ENCODE assay signal across 15 cellular contexts in genomic region chr1:43766086-43766784, GRCh38. TPM values are rescaled to one million over a fixed set of nuclear protein-coding genes. Genes with fewer than 3 reads are reported as not detected.
DNase-seq lines count a peak whose midpoint lies in the region; ATAC-seq and TF ChIP-seq lines count a peak whose summit lies in the region.
"Had no signal": no experiment of that assay in that cellular context is flagged by ENCODE, and none has a peak within 500 bp of the region (broad histone marks: within the 10 kb centered on the region; RNA-seq: fewer than 3 reads in every experiment).

No MANE protein-coding gene starts in this region.

- H2BK5ac ChIP-seq in trophoblast cell (ENCODE audit: low read depth, low read length, poor library complexity): peak overlapping the region; percentile 76

- no peaks in the 10 kb centered on the region for H3K9me2 ChIP-seq in OCI-LY1 (ENCODE audit: low read depth, low read length)

- peak overlapping the region; percentile 63; the same call in 1 of the 2 replicates for H3K9ac ChIP-seq in HUES48 (ENCODE audit: low read depth, low read length)
- H3K9ac ChIP-seq in OCI-LY1 (ENCODE audit: low read length): no peak overlapping the region; the same call in 1 of the 2 replicates
- H3K9ac ChIP-seq in trophoblast cell (ENCODE audit: low read length): no peak overlapping the region

- H3K4me2 ChIP-seq in OCI-LY1 (ENCODE audit: low read length) (peak overlapping the region; percentile 24; the same call in 1 of the 2 replicates), trophoblast cell (ENCODE audit: low read length) (peak overlapping the region; percentile 47)

- H4K8ac ChIP-seq in trophoblast cell (ENCODE audit: low read depth, low read length): peak overlapping the region; percentile 58

- no peaks in the 10 kb centered on the region for H3K36me3 ChIP-seq in HUES48 (ENCODE audit: control insufficient read depth, insufficient read depth, low read length)
- no peaks in the 10 kb centered on the region for H3K36me3 ChIP-seq in OCI-LY1 (ENCODE audit: insufficient read depth, low read length)
- no peaks in the 10 kb centered on the region for H3K36me3 ChIP-seq in trophoblast cell (ENCODE audit: control insufficient read depth in 1 of 2, insufficient read depth in 2 of 2, low read length in 2 of 2)
- H3K36me3 ChIP-seq: heart right ventricle, right lobe of liver had no signal

- H3K4me3 ChIP-seq in HUES48 (ENCODE audit: low read depth, low read length): peak overlapping the region; percentile 30
- no peak overlapping the region for H3K4me3 ChIP-seq in OCI-LY1 (ENCODE audit: low read depth, low read length, poor library complexity, severe bottlenecking)
- H3K4me3 ChIP-seq in trophoblast cell (ENCODE audit: low read depth, low read length): no peak overlapping the region
- H3K4me3 ChIP-seq: heart right ventricle, right lobe of liver had no signal

- no peak overlapping the region for H3K4me3 Mint-ChIP-seq in activated T-cell treated with anti-CD3 and anti-CD28 coated beads, Interleukin-2, amount 50 U/mL, for 72 hours
- H3K4me3 Mint-ChIP-seq: activated B cell treated with CpG ODN at 0.5 μM for 24 hours; CD4-positive, CD25-positive, alpha-beta regulatory T cell; effector memory CD8-positive, alpha-beta T cell had no signal

- peaks cover 48% of the 10 kb centered on the region for H3K4me1 ChIP-seq in HUES48 (ENCODE audit: control insufficient read depth, insufficient read depth, low read length)
- H3K4me1 ChIP-seq in OCI-LY1 (ENCODE audit: insufficient read depth, low read length, severe bottlenecking): peaks cover 47% of the 10 kb centered on the region
- peaks cover 5 to 6% of the 10 kb centered on the region in 2 experiments for H3K4me1 ChIP-seq in trophoblast cell (ENCODE audit: control insufficient read depth in 1 of 2, insufficient read depth in 2 of 2, low read length in 2 of 2)

- no peak overlapping the region for H3K27ac Mint-ChIP-seq in activated T-cell treated with anti-CD3 and anti-CD28 coated beads, Interleukin-2, amount 50 U/mL, for 72 hours
- H3K27ac Mint-ChIP-seq: activated B cell treated with CpG ODN at 0.5 μM for 24 hours; CD4-positive, CD25-positive, alpha-beta regulatory T cell; effector memory CD8-positive, alpha-beta T cell had no signal

- H3K23ac ChIP-seq in trophoblast cell (ENCODE audit: low read length): no peak overlapping the region

- no CpG with 5 or more reads among the region's 8 CpGs for WGBS in trophoblast cell (ENCODE audit: extremely low coverage, insufficient coverage, insufficient read length)

- H3K9me3 Mint-ChIP-seq in activated T-cell treated with anti-CD3 and anti-CD28 coated beads, Interleukin-2, amount 50 U/mL, for 72 hours: no peaks in the 10 kb centered on the region
- H3K9me3 Mint-ChIP-seq: activated B cell treated with CpG ODN at 0.5 μM for 24 hours; CD4-positive, CD25-positive, alpha-beta regulatory T cell; effector memory CD8-positive, alpha-beta T cell had no signal

- peak overlapping the region; percentile 94 for H3K27ac ChIP-seq in HUES48 (ENCODE audit: low read depth, low read length)
- H3K27ac ChIP-seq in OCI-LY1 (ENCODE audit: low read depth, low read length, poor library complexity, severe bottlenecking): peak overlapping the region; percentile 65
- peak overlapping the region; percentile 76 for H3K27ac ChIP-seq in trophoblast cell (ENCODE audit: low read depth, low read length)
- H3K27ac ChIP-seq: heart right ventricle, right lobe of liver had no signal

- H2AFZ ChIP-seq in OCI-LY1 (ENCODE audit: low read length) (no peak overlapping the region), trophoblast cell (ENCODE audit: insufficient read depth, low read length, poor library complexity) (no peak overlapping the region)

- peak overlapping the region; percentile 18 for H4K12ac ChIP-seq in trophoblast cell (ENCODE audit: low read depth, low read length)

- no peak overlapping the region for H3K18ac ChIP-seq in trophoblast cell (ENCODE audit: low read length)

- no peaks in the 10 kb centered on the region for H4K20me1 ChIP-seq in OCI-LY1 (ENCODE audit: insufficient read depth, low read length)

- H3K27me3 ChIP-seq in HUES48 (ENCODE audit: control insufficient read depth, insufficient read depth, low read length): no peaks in the 10 kb centered on the region
- H3K27me3 ChIP-seq in OCI-LY1 (ENCODE audit: insufficient read depth, low read length): no peaks in the 10 kb centered on the region
- no peaks in the 10 kb centered on the region for H3K27me3 ChIP-seq in trophoblast cell (ENCODE audit: insufficient read depth, low read length)
- H3K27me3 ChIP-seq: heart right ventricle, right lobe of liver had no signal

- H3K79me1 ChIP-seq in trophoblast cell (ENCODE audit: low read length): peaks cover 8% of the 10 kb centered on the region

- DNase-seq in foreskin melanocyte: peak; percentile 63
- DNase-seq in trophoblast cell: no peak
- DNase-seq in GM10266 (ENCODE audit: extremely low spot score): no peak
- no peak for DNase-seq in activated CD4-positive, alpha-beta T cell treated with anti-CD3 and anti-CD28 coated beads for 48 hours
- DNase-seq in activated T-cell treated with anti-CD3 and anti-CD28 coated beads, Interleukin-2, amount 50 U/mL, for 72 hours: no peak
- no peak for DNase-seq in activated CD8-positive, alpha-beta memory T cell treated with anti-CD3 and anti-CD28 coated beads, Interleukin-2, amount 50 U/mL, for 48 hours
- DNase-seq: activated B cell treated with CpG ODN at 0.5 μM for 24 hours; amniotic stem cell; CD4-positive, CD25-positive, alpha-beta regulatory T cell; effector memory CD8-positive, alpha-beta T cell; heart right ventricle; right lobe of liver; Right ventricle myocardium superior had no signal

- no peak overlapping the region for H3K14ac ChIP-seq in trophoblast cell (ENCODE audit: low read length)

- H2BK12ac ChIP-seq in trophoblast cell (ENCODE audit: low read length): no peak overlapping the region

- no peak for ATAC-seq in activated T-cell treated with anti-CD3 and anti-CD28 coated beads, Interleukin-2, amount 50 U/mL, for 72 hours (replicated peaks in 1 of 2)
- ATAC-seq: effector memory CD8-positive, alpha-beta T cell; heart right ventricle; right lobe of liver had no signal

- H3K79me2 ChIP-seq in OCI-LY1 (ENCODE audit: insufficient read depth, low read length): no peaks in the 10 kb centered on the region
- no peaks in the 10 kb centered on the region for H3K79me2 ChIP-seq in trophoblast cell (ENCODE audit: control insufficient read depth, insufficient read depth, low read length, poor library complexity)

- H2AK5ac ChIP-seq in trophoblast cell (ENCODE audit: low read length): no peak overlapping the region

- H3K9me3 ChIP-seq in HUES48 (ENCODE audit: control insufficient read depth, insufficient read depth, low read length): no peaks in the 10 kb centered on the region
- no peaks in the 10 kb centered on the region for H3K9me3 ChIP-seq in OCI-LY1 (ENCODE audit: low read length)
- H3K9me3 ChIP-seq in trophoblast cell (ENCODE audit: insufficient read depth, low read depth, low read length): no peaks in the 10 kb centered on the region
- H3K9me3 ChIP-seq: heart right ventricle, right lobe of liver had no signal

- H4K91ac ChIP-seq in trophoblast cell (ENCODE audit: low read depth, low read length): peak overlapping the region; percentile 35

- no peaks in the 10 kb centered on the region for H3K36me3 Mint-ChIP-seq in activated T-cell treated with anti-CD3 and anti-CD28 coated beads, Interleukin-2, amount 50 U/mL, for 72 hours (ENCODE audit: insufficient read depth in 2 of 2)
- H3K36me3 Mint-ChIP-seq: CD4-positive, CD25-positive, alpha-beta regulatory T cell had no signal

- H3F3A ChIP-seq in OCI-LY1 (ENCODE audit: insufficient read depth, low read length): no peaks in the 10 kb centered on the region

- H3K4me1 Mint-ChIP-seq in activated T-cell treated with anti-CD3 and anti-CD28 coated beads, Interleukin-2, amount 50 U/mL, for 72 hours (ENCODE audit: low read depth): peaks cover 8% of the 10 kb centered on the region

- peak overlapping the region; percentile 69 for H2BK120ac ChIP-seq in trophoblast cell (ENCODE audit: insufficient read depth, low read length, poor library complexity)

- H3K4ac ChIP-seq in trophoblast cell (ENCODE audit: low read depth, low read length): no peak overlapping the region

- no peaks in the 10 kb centered on the region for H3K27me3 Mint-ChIP-seq in activated T-cell treated with anti-CD3 and anti-CD28 coated beads, Interleukin-2, amount 50 U/mL, for 72 hours (ENCODE audit: low read depth)
- H3K27me3 Mint-ChIP-seq: activated B cell treated with CpG ODN at 0.5 μM for 24 hours; CD4-positive, CD25-positive, alpha-beta regulatory T cell; effector memory CD8-positive, alpha-beta T cell had no signal

- TF ChIP-seq CTCF in OCI-LY1 (IDR thresholded peaks at IDR 0.05; ENCODE audit: low read length) (no peak), GM10266 (IDR thresholded peaks at IDR 0.05; ENCODE audit: control insufficient read depth, insufficient read depth, low read depth, missing control alignments) (no peak)

RNA-seq across cellular contexts. Expression of gene ST3GAL3, which starts 58.9 kb away (rescaled TPM):
- polyA plus RNA-seq in trophoblast cell (2013): 3.6 and 4.8 TPM in 2 replicates
- total RNA-seq in activated T-cell treated with anti-CD3 and anti-CD28 coated beads, Interleukin-2, amount 50 U/mL, for 72 hours: 10 to 100 TPM; 25.3 to 34.9 TPM
